ENCODE assay signal across 8 cellular contexts in genomic region chr16:15642557-15643452, GRCh38. TPM values are rescaled to one million over a fixed set of nuclear protein-coding genes. Genes with fewer than 3 reads are reported as not detected.
DNase-seq lines count a peak whose midpoint lies in the region; ATAC-seq and TF ChIP-seq lines count a peak whose summit lies in the region.

TSS of gene MARF1 (minus strand) at chr16:15643154. CDS start at chr16:15639233, 3,921 bp downstream.

- peak within 1 kb of the TSS; percentile 66 for H3K4me3 ChIP-seq in OCI-LY1 (ENCODE audit: low read depth, low read length, poor library complexity, severe bottlenecking)

- H2AFZ ChIP-seq in OCI-LY1 (ENCODE audit: low read length): 0 out of 2 replicates have a peak within 1 kb of the TSS, but pooled peaks have one; percentile 48

- H3K27me3 ChIP-seq in OCI-LY1 (ENCODE audit: insufficient read depth, low read length): no peaks in the 10 kb centered on the region

- peaks cover 52% of the 10 kb centered on the region for H3K4me1 ChIP-seq in OCI-LY1 (ENCODE audit: insufficient read depth, low read length, severe bottlenecking)

- peaks cover 19% of the 10 kb centered on the region for H3K79me2 ChIP-seq in OCI-LY1 (ENCODE audit: insufficient read depth, low read length)

- H3K4me2 ChIP-seq in OCI-LY1 (ENCODE audit: low read length): peak within 1 kb of the TSS; percentile 92

- peak within 1 kb of the TSS; percentile 89 for H3K27ac ChIP-seq in OCI-LY1 (ENCODE audit: low read depth, low read length, poor library complexity, severe bottlenecking)

- TF ChIP-seq CTCF in OCI-LY1 (IDR thresholded peaks at IDR 0.05; ENCODE audit: low read length): peak; percentile 71

- DNase-seq in D341Med (ENCODE audit: low spot score) (peak; percentile 94), HuH-7 (ENCODE audit: low spot score) (peak; percentile 73), midbrain (lab: John Stamatoyannopoulos, UW) (peak; percentile 96)
- DNase-seq in activated CD8-positive, alpha-beta memory T cell treated with anti-CD3 and anti-CD28 coated beads, Interleukin-2, amount 50 U/mL, for 4 hours: peak; percentile 100
- DNase-seq in stimulated activated CD8-positive, alpha-beta memory T cell treated with anti-CD3 and anti-CD28 coated beads, Interleukin-15, amount 100 ng/mL, for 48 hours (ENCODE audit: low read depth in 2 of 2): peak; percentile 99

- H3K9ac ChIP-seq in OCI-LY1 (ENCODE audit: low read length): peak within 1 kb of the TSS; percentile 97

- no peaks in the 10 kb centered on the region for H4K20me1 ChIP-seq in OCI-LY1 (ENCODE audit: insufficient read depth, low read length)

- no peaks in the 10 kb centered on the region for H3K9me3 ChIP-seq in OCI-LY1 (ENCODE audit: low read length)

- H3K9me2 ChIP-seq in OCI-LY1 (ENCODE audit: low read depth, low read length): no peaks in the 10 kb centered on the region

- peak; percentile 49 for ATAC-seq in GM21515 (IDR thresholded peaks at IDR 0.05; ENCODE audit: unreplicated experiment)

- in situ Hi-C loops in endometrial microvascular endothelial cells (cut with HindIII; ENCODE audit: inconsistent ontology term, low pct_unique_long_range_greater_than_20kb, low sequenced_read_pairs): no loop called here

- 0 out of 2 replicates have a peak, but pooled peaks cover 11% of the 10 kb centered on the region for H3F3A ChIP-seq in OCI-LY1 (ENCODE audit: insufficient read depth, low read length)

- H3K36me3 ChIP-seq in OCI-LY1 (ENCODE audit: insufficient read depth, low read length): peaks cover 13% of the 10 kb centered on the region

RNA-seq across cellular contexts. Expression of gene MARF1, which starts in this region (rescaled TPM):
- 13.7 TPM for total RNA-seq in endometrial microvascular endothelial cells (ENCODE audit: inconsistent ontology term)

Comparison
In these comparisons a context has a peak if more than half of its experiments do, and no peak if none do; other contexts are left out.
1. Peak in every context shown above with its lines: DNase-seq, ATAC-seq, H3K4me3 ChIP-seq and H3K27ac ChIP-seq.